9 cellular contexts compared by ENCODE assay signal in genomic region chr12:18224745-18225144, GRCh38. TPM values are rescaled to one million over a fixed set of nuclear protein-coding genes. Genes with fewer than 3 reads are reported as not detected.
DNase-seq lines count a peak whose midpoint lies in the region; ATAC-seq and TF ChIP-seq lines count a peak whose summit lies in the region.
"Had no signal": no experiment of that assay in that cellular context is flagged by ENCODE, and none has a peak within 500 bp of the region (broad histone marks: within the 10 kb centered on the region; RNA-seq: fewer than 3 reads in every experiment).

No MANE protein-coding gene starts in this region.

- no peak overlapping the region for H3K27ac Mint-ChIP-seq in activated T-helper 17 cell treated with anti-CD3 and anti-CD28 coated beads, Interleukin-2, amount 50 U/mL, for 72 hours

- H3K36me3 ChIP-seq in body of pancreas (replicated peaks in 1 of 2; ENCODE audit: insufficient read depth in 1 of 2, low read depth in 2 of 2) = no peaks in the 10 kb centered on the region

- intact Hi-C loops in body of pancreas (cut with DNase I) (no loop called here), left cardiac atrium (cut with DNase I) (no loop called here)

- no peak for TF ChIP-seq POLR2A in body of pancreas (IDR thresholded peaks at IDR 0.05)

- ATAC-seq in GM18867 (IDR thresholded peaks at IDR 0.05; ENCODE audit: unreplicated experiment) (peak; percentile 48), body of pancreas (no peak), left cardiac atrium (no peak)
- ATAC-seq in activated T-helper 17 cell treated with anti-CD3 and anti-CD28 coated beads, Interleukin-2, amount 50 U/mL, for 72 hours (replicated peaks) = no peak

- H3K9me3 Mint-ChIP-seq in activated T-helper 17 cell treated with anti-CD3 and anti-CD28 coated beads, Interleukin-2, amount 50 U/mL, for 72 hours = no peaks in the 10 kb centered on the region

- no peak overlapping the region for H3K27ac ChIP-seq in body of pancreas

- H3K4me1 Mint-ChIP-seq in activated T-helper 17 cell treated with anti-CD3 and anti-CD28 coated beads, Interleukin-2, amount 50 U/mL, for 72 hours = no peaks in the 10 kb centered on the region

- TF ChIP-seq CTCF in body of pancreas (IDR thresholded peaks at IDR 0.05) = peak in 6 of 7 experiments; percentile 11 to 44 (median 38)

- H3K4me1 ChIP-seq in body of pancreas = no peaks in the 10 kb centered on the region

- DNase-seq in NCI-H1694 treated with DMSO at 0.1 percent for 48 hours (lab: John Stamatoyannopoulos, UW) (peak; percentile 77), body of pancreas (no peak), medulla oblongata (ENCODE audit: extremely low spot score) (peak; percentile 60), ureter (ENCODE audit: low spot score) (no peak), left cardiac atrium (no peak)
- no peak for DNase-seq in stimulated activated CD8-positive, alpha-beta memory T cell treated with anti-CD3 and anti-CD28 coated beads, Interleukin-4, amount 100 ng/mL, for 48 hours

- no peak overlapping the region for H3K4me3 ChIP-seq in body of pancreas
- H3K4me3 ChIP-seq: lung had no signal

- no peak overlapping the region for H3K4me3 Mint-ChIP-seq in activated T-helper 17 cell treated with anti-CD3 and anti-CD28 coated beads, Interleukin-2, amount 50 U/mL, for 72 hours

- H3K27me3 ChIP-seq in body of pancreas = no peaks in the 10 kb centered on the region

- H3K27me3 Mint-ChIP-seq in activated T-helper 17 cell treated with anti-CD3 and anti-CD28 coated beads, Interleukin-2, amount 50 U/mL, for 72 hours = no peaks in the 10 kb centered on the region

- no peaks in the 10 kb centered on the region for H3K9me3 ChIP-seq in body of pancreas

- H3K36me3 Mint-ChIP-seq in activated T-helper 17 cell treated with anti-CD3 and anti-CD28 coated beads, Interleukin-2, amount 50 U/mL, for 72 hours (ENCODE audit: low read depth) = no peaks in the 10 kb centered on the region

RNA-seq across cellular contexts. Expression of gene PIK3C2G, which starts 36.6 kb away (rescaled TPM):
- total RNA-seq in body of pancreas (10 to 100 TPM in 1 of 2 donors, 1 to 10 TPM in 1; 2.9 to 13.5 TPM), ureter (1.4 TPM), left cardiac atrium (not detected)
- not detected for total RNA-seq in activated T-helper 17 cell treated with anti-CD3 and anti-CD28 coated beads, Interleukin-2, amount 50 U/mL, for 72 hours

Comparison
In these comparisons a context has a peak if more than half of its experiments do, and no peak if none do; other contexts are left out.
1. DNase-seq: peak in NCI-H1694 treated with DMSO at 0.1 percent for 48 hours (single experiment) and medulla oblongata (single experiment); none in body of pancreas (0 of 4), ureter (single experiment), stimulated activated CD8-positive, alpha-beta memory T cell treated with anti-CD3 and anti-CD28 coated beads, Interleukin-4, amount 100 ng/mL, for 48 hours (single experiment) and left cardiac atrium (single experiment).